ENCODE assay signal across 10 cellular contexts in the genomic region with DNA sequence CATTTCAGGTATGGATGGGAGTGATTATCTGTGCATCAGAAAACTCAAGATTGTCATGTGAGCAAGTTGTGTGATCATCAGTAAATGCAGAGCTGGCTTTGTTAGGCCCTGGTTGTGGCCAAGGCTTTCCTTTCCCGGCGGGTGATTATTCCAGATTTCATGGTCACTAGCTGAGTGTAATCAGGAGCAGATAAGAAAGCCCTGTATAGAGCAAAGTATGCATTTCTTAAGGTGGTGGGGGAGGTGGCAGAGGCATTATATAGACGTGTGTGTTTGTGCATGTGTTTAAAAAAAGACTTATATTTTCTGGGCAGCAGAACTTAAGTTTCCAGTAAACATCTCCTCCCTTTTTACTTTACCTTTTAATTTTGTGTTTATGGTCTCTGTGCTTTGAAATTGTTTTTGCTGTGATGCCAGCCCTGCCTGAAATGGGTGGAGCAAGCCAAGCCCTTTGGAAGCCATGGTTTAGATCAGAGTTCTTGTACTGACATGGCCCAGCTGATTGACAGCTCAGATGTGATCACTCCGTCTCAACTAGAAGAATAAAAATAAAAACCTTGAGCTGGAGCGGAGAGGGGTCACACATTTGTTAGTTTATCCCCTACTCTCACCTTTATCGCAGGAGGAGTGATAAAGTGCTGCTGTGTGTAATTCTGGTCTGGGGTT. TPM values are rescaled to one million over a fixed set of nuclear protein-coding genes. Genes with fewer than 3 reads are reported as not detected.
DNase-seq lines count a peak whose midpoint lies in the region; ATAC-seq and TF ChIP-seq lines count a peak whose summit lies in the region.
"Had no signal": no experiment of that assay in that cellular context is flagged by ENCODE, and none has a peak within 500 bp of the region (broad histone marks: within the 10 kb centered on the region; RNA-seq: fewer than 3 reads in every experiment).

No MANE protein-coding gene starts in this region.

- peaks cover 15% of the 10 kb centered on the region for H3K27me3 Mint-ChIP-seq in GM23338 (ENCODE audit: insufficient read depth, low read depth, poor library complexity)
- H3K27me3 Mint-ChIP-seq in endodermal cell (ENCODE audit: insufficient read depth) = peaks cover 13% of the 10 kb centered on the region
- H3K27me3 Mint-ChIP-seq in progenitor cell of endocrine pancreas = no peaks in the 10 kb centered on the region

- H3K27ac ChIP-seq in GM23338 (ENCODE audit: low read depth) (no peak overlapping the region), PC-9 (peak overlapping the region; percentile 96; the same call in 1 of the 2 replicates), endodermal cell (ENCODE audit: low read depth, low read length) (no peak overlapping the region)
- H3K27ac ChIP-seq: right atrium auricular region had no signal

- H2AFZ ChIP-seq in GM23338 = no peak overlapping the region
- no peak overlapping the region for H2AFZ ChIP-seq in PC-9

- TF ChIP-seq CTCF in GM23338 (conservative IDR thresholded peaks at IDR 0.05; ENCODE audit: low read depth in 2 of 2) (no peak), PC-9 (conservative IDR thresholded peaks at IDR 0.05) (no peak), endodermal cell (conservative IDR thresholded peaks at IDR 0.05) (no peak), progenitor cell of endocrine pancreas (IDR thresholded peaks at IDR 0.05; ENCODE audit: unreplicated experiment) (no peak)

- no peaks in the 10 kb centered on the region for H3F3A ChIP-seq in GM23338 (replicated peaks; ENCODE audit: low read depth)
- peaks cover 65% of the 10 kb centered on the region for H3F3A ChIP-seq in PC-9 (ENCODE audit: insufficient read depth, low read depth)

- no peak for DNase-seq in GM23338 (ENCODE audit: low spot score)
- DNase-seq in PC-9 = no peak
- DNase-seq in endodermal cell = no peak
- DNase-seq in progenitor cell of endocrine pancreas (ENCODE audit: low spot score, unreplicated experiment) = no peak
- DNase-seq in NCI-H2227 treated with DMSO at 0.1 percent for 48 hours (lab: John Stamatoyannopoulos, UW) = no peak
- no peak for DNase-seq in NCI-H2081 treated with DMSO at 0.1 percent for 48 hours (lab: John Stamatoyannopoulos, UW)
- DNase-seq: activated effector memory CD4-positive, alpha-beta T cell treated with Interleukin-2 at 50 U/mL for 16 hours; NCI-H1417 treated with DMSO at 0.1 percent for 48 hours had no signal

- WGBS in endodermal cell (ENCODE audit: insufficient coverage in 1 of 2, insufficient read length in 1 of 2), 2 experiments = 57 to 59% methylated on average over 3 to 6 of the region's 6 CpGs

- intact Hi-C loops in PC-9 (cut with micrococcal nuclease; ENCODE audit: unreplicated experiment) = no loop called here

- no peaks in the 10 kb centered on the region; the same call in 1 of the 2 replicates for H4K20me1 ChIP-seq in GM23338 (replicated peaks; ENCODE audit: insufficient read depth)
- H4K20me1 ChIP-seq in PC-9 (ENCODE audit: insufficient read depth) = 0 out of 2 replicates have a peak, but pooled peaks cover 7% of the 10 kb centered on the region

- H3K9me3 ChIP-seq in PC-9 (ENCODE audit: insufficient read depth, low read depth) (no peaks in the 10 kb centered on the region), endodermal cell (ENCODE audit: control insufficient read depth, low read length) (no peaks in the 10 kb centered on the region)
- H3K9me3 ChIP-seq: right atrium auricular region had no signal

- H3K27ac Mint-ChIP-seq in GM23338 (peak overlapping the region; percentile 3; the same call in 1 of the 2 replicates), endodermal cell (peak overlapping the region; percentile 55), progenitor cell of endocrine pancreas (peak overlapping the region; percentile 46)

- H3K4me1 ChIP-seq in GM23338 (ENCODE audit: insufficient read depth) (peaks cover 34% of the 10 kb centered on the region), PC-9 (replicated peaks; ENCODE audit: insufficient read depth) (peaks cover 96% of the 10 kb centered on the region), endodermal cell (ENCODE audit: control insufficient read depth, insufficient read depth, low read length) (peaks cover 50% of the 10 kb centered on the region)

- H3K79me2 ChIP-seq in GM23338 (replicated peaks; ENCODE audit: insufficient read depth) = peaks cover 45% of the 10 kb centered on the region
- H3K79me2 ChIP-seq in PC-9 (ENCODE audit: low read depth) = peaks cover 96% of the 10 kb centered on the region

- H3K4me3 ChIP-seq in GM23338 (no peak overlapping the region), PC-9 (no peak overlapping the region), endodermal cell (ENCODE audit: low read length) (peak overlapping the region; percentile 48)
- H3K4me3 ChIP-seq: right atrium auricular region had no signal

- H3K36me3 Mint-ChIP-seq in GM23338 (ENCODE audit: low read depth) (no peaks in the 10 kb centered on the region; the same call in 2 of the 3 replicates), endodermal cell (ENCODE audit: low read depth) (no peaks in the 10 kb centered on the region), progenitor cell of endocrine pancreas (ENCODE audit: insufficient read depth) (peaks cover 6% of the 10 kb centered on the region)

- H3K4me1 Mint-ChIP-seq in GM23338 (peaks cover 63% of the 10 kb centered on the region), endodermal cell (peaks cover 89% of the 10 kb centered on the region), progenitor cell of endocrine pancreas (ENCODE audit: low read depth) (peaks cover 63% of the 10 kb centered on the region)

- H3K4me2 ChIP-seq in GM23338 = peak overlapping the region; percentile 32; the same call in 1 of the 2 replicates
- peak overlapping the region; percentile 0; the same call in 1 of the 2 replicates for H3K4me2 ChIP-seq in PC-9

- no peak overlapping the region for H3K9ac ChIP-seq in endodermal cell (ENCODE audit: extremely low read depth, low read length, poor library complexity, severe bottlenecking)

- H3K27me3 ChIP-seq in GM23338 (ENCODE audit: insufficient read depth) = no peaks in the 10 kb centered on the region
- H3K27me3 ChIP-seq in PC-9 (ENCODE audit: insufficient read depth, low read depth) = no peaks in the 10 kb centered on the region
- no peaks in the 10 kb centered on the region for H3K27me3 ChIP-seq in endodermal cell (ENCODE audit: control insufficient read depth, insufficient read depth, low read length, poor library complexity, severe bottlenecking)
- H3K27me3 ChIP-seq: right atrium auricular region had no signal

- no TSS peak for BruUV-seq in PC-9 (replicated peaks; lab: Mats Ljungman, UMichigan)

- ATAC-seq in GM23338 = no peak
- no peak for ATAC-seq in HG02884 (IDR thresholded peaks at IDR 0.05; ENCODE audit: unreplicated experiment)

- CTCF ChIA-PET in PC-9 (lab: Charles Lee) = interaction anchor here (0.7 kb wide), 1 partner anchor 37 kb away, joined by 5 read pairs; no protein-coding TSS in a partner anchor

- H3K4me3 Mint-ChIP-seq in GM23338 = no peak overlapping the region
- H3K4me3 Mint-ChIP-seq in endodermal cell = no peak overlapping the region
- no peak overlapping the region for H3K4me3 Mint-ChIP-seq in progenitor cell of endocrine pancreas (ENCODE audit: low read depth)

- no peaks in the 10 kb centered on the region for H3K36me3 ChIP-seq in GM23338 (ENCODE audit: insufficient read depth)
- peaks cover 8% of the 10 kb centered on the region for H3K36me3 ChIP-seq in PC-9 (ENCODE audit: low read depth)
- no peaks in the 10 kb centered on the region for H3K36me3 ChIP-seq in endodermal cell (ENCODE audit: control insufficient read depth, insufficient read depth, low read length)
- H3K36me3 ChIP-seq: right atrium auricular region had no signal

- POLR2A ChIA-PET in PC-9 (lab: Charles Lee; ENCODE audit: unreplicated experiment) = interaction anchor here (0.6 kb wide), 1 partner anchor 46 kb away, joined by 3 read pairs; no protein-coding TSS in a partner anchor

- H3K9me2 ChIP-seq in GM23338 (ENCODE audit: insufficient read depth) = no peaks in the 10 kb centered on the region; the same call in 1 of the 2 replicates
- H3K9me2 ChIP-seq in PC-9 (ENCODE audit: insufficient read depth) = no peaks in the 10 kb centered on the region

- H3K9me3 Mint-ChIP-seq in GM23338 (no peaks in the 10 kb centered on the region), endodermal cell (no peaks in the 10 kb centered on the region), progenitor cell of endocrine pancreas (ENCODE audit: low read depth) (no peaks in the 10 kb centered on the region)

TF ChIP-seq in GM23338, 12 proteins besides CTCF, POLR2A, EP300 and RAD21:
- TF ChIP-seq, protein P1, sequence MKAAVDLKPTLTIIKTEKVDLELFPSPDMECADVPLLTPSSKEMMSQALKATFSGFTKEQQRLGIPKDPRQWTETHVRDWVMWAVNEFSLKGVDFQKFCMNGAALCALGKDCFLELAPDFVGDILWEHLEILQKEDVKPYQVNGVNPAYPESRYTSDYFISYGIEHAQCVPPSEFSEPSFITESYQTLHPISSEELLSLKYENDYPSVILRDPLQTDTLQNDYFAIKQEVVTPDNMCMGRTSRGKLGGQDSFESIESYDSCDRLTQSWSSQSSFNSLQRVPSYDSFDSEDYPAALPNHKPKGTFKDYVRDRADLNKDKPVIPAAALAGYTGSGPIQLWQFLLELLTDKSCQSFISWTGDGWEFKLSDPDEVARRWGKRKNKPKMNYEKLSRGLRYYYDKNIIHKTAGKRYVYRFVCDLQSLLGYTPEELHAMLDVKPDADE (IDR thresholded peaks at IDR 0.05) = no peak
- TF ChIP-seq JUNB (IDR thresholded peaks at IDR 0.05; ENCODE audit: unreplicated experiment) (no peak), CREB1 (CRISPR knock-in tag; IDR thresholded peaks at IDR 0.05; ENCODE audit: low read depth) (no peak)

RNA-seq across cellular contexts. Expression of a gene that starts 22.2 kb away (rescaled TPM):
- 9.0 and 11.6 TPM in 2 replicates for total RNA-seq in GM23338 (2014; rRNA removed; shearing (Covaris generic))
- polyA plus RNA-seq in GM23338 (2016; fragmentation: Nextera tagmentation; extraction: Ambion mirVana) = 3.4 and 4.9 TPM in 2 replicates
- total RNA-seq in PC-9 (2021) = 99.5 and 109 TPM in 2 replicates
- total RNA-seq in endodermal cell = 1 to 10 TPM; 7.8 to 9.6 TPM
- 36.7 TPM for polyA plus RNA-seq in endodermal cell (2013, experiment 1 of 2)
- polyA plus RNA-seq in endodermal cell (2013, experiment 2 of 2) = 35.6 TPM
- 49.9 and 51.3 TPM in 2 replicates for total RNA-seq in progenitor cell of endocrine pancreas

Comparison
In these comparisons a context has a peak if more than half of its experiments do, and no peak if none do; other contexts are left out.
1. H3K27ac Mint-ChIP-seq: peak in every context shown above with its lines; median percentile 55 in endodermal cell; 46 in progenitor cell of endocrine pancreas; 3 in GM23338.